In the genomic region with DNA sequence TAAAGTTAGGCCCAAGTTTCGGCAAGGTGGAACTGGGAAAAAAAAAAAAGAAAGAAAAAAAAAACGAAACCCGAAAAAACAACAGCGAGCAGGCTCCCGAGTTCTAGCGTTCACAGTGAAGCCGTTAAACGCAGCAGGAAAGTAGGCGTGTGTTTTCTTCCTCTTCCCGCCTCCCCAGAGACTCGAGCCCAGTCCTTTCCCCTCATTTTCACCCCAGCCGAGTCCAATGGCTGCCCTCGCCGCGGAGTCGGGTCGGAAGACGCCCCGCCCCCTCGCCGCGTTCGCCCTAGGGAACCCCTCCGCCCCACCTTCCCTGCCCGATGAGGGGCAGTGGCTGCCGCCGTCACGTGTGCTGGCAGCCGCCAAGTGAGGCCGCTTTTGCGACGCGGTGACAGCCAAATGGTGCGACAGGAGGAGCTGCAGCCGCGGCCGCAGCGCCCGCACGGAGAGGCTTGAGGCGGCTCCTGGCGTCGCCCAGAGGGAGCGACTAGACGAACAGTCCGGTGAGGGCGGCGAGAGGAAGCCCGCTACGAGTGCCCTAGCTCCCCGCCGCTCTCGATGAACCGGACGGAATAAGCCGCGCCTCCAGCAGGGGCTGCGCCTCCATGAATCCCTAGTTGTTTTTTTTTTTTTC, we compare ENCODE assay signal across 8 cellular contexts. TPM values are rescaled to one million over a fixed set of nuclear protein-coding genes. Genes with fewer than 3 reads are reported as not detected.
DNase-seq lines count a peak whose midpoint lies in the region; ATAC-seq and TF ChIP-seq lines count a peak whose summit lies in the region.

A gene (plus strand): TSS at position 426 of the 634 bp plus-strand sequence. CDS start 308 bp downstream, outside the sequence.

- H3K36me3 Mint-ChIP-seq in T-helper 1 cell treated with Interleukin-12 subunit alpha and Interleukin-12 subunit beta and Interleukin-4 antibody, amounts not matched to agents 30 μg/mL and 1 μg/mL, for 36 hours (ENCODE audit: low read depth) = no peaks in the 10 kb centered on the region

- ATAC-seq in HG02885 (IDR thresholded peaks at IDR 0.05; ENCODE audit: poor library complexity, unreplicated experiment) (peak; percentile 88), heart right ventricle (peak; percentile 98 to 100 (median 99)), upper lobe of right lung (peak; percentile 99)

- TF ChIP-seq POLR2A in GM15510 (IDR thresholded peaks at IDR 0.05; ENCODE audit: borderline replicate concordance, extremely low read depth, insufficient read length) = peak; percentile 95

- H3K4me3 ChIP-seq in heart right ventricle = peak within 1 kb of the TSS; percentile 85 to 98 (median 95)
- peak within 1 kb of the TSS; percentile 83 for H3K4me3 ChIP-seq in upper lobe of right lung

- H3K27ac Mint-ChIP-seq in T-helper 1 cell treated with Interleukin-12 subunit alpha and Interleukin-12 subunit beta and Interleukin-4 antibody, amounts not matched to agents 30 μg/mL and 1 μg/mL, for 36 hours = peak within 1 kb of the TSS; percentile 89

- peaks cover 16% of the 10 kb centered on the region for H3K4me1 Mint-ChIP-seq in T-helper 1 cell treated with Interleukin-12 subunit alpha and Interleukin-12 subunit beta and Interleukin-4 antibody, amounts not matched to agents 30 μg/mL and 1 μg/mL, for 36 hours (ENCODE audit: low read depth)

- H3K27ac ChIP-seq in heart right ventricle (peak within 1 kb of the TSS; percentile 76 to 98 (median 93)), upper lobe of right lung (peak within 1 kb of the TSS; percentile 93)

- H3K4me3 Mint-ChIP-seq in T-helper 1 cell treated with Interleukin-12 subunit alpha and Interleukin-12 subunit beta and Interleukin-4 antibody, amounts not matched to agents 30 μg/mL and 1 μg/mL, for 36 hours = peak within 1 kb of the TSS; percentile 88

- 1% methylated on average over 58 of the region's 58 CpGs for WGBS in heart right ventricle, 2 donors

- no peaks in the 10 kb centered on the region for H3K9me3 ChIP-seq in heart right ventricle
- H3K9me3 ChIP-seq in upper lobe of right lung = no peaks in the 10 kb centered on the region

- H3K36me3 ChIP-seq in heart right ventricle (peaks cover 0 to 8% (median 0%) of the 10 kb centered on the region in 9 donors), upper lobe of right lung (no peaks in the 10 kb centered on the region)

- peak; percentile 96 for DNase-seq in NCI-H1694 (lab: John Stamatoyannopoulos, UW)
- DNase-seq in amniotic stem cell (lab: John Stamatoyannopoulos, UW) = peak; percentile 97
- DNase-seq in heart right ventricle = peak; percentile 98
- DNase-seq in posterior vena cava (ENCODE audit: low spot score) = peak; percentile 99
- peak; percentile 99 for DNase-seq in upper lobe of right lung

- H3K9me3 Mint-ChIP-seq in T-helper 1 cell treated with Interleukin-12 subunit alpha and Interleukin-12 subunit beta and Interleukin-4 antibody, amounts not matched to agents 30 μg/mL and 1 μg/mL, for 36 hours = no peaks in the 10 kb centered on the region

- intact Hi-C loops in heart right ventricle (cut with DNase I) (loop anchor here in 2 of 10 donors (2.0 to 10.0 kb wide), 2 partner anchors 207 to 211 kb away; a partner anchor contains a TSS), posterior vena cava (cut with DNase I) (no loop called here), upper lobe of right lung (cut with DNase I) (no loop called here)

- H3K27me3 ChIP-seq in heart right ventricle (no peaks in the 10 kb centered on the region), upper lobe of right lung (no peaks in the 10 kb centered on the region)

- peak in 4 of 9 donors; percentile 40 to 63 (median 56) for TF ChIP-seq CTCF in heart right ventricle (IDR thresholded peaks at IDR 0.05)
- peak; percentile 24 for TF ChIP-seq CTCF in upper lobe of right lung (IDR thresholded peaks at IDR 0.05)

- peaks cover 13% of the 10 kb centered on the region for H3K27me3 Mint-ChIP-seq in T-helper 1 cell treated with Interleukin-12 subunit alpha and Interleukin-12 subunit beta and Interleukin-4 antibody, amounts not matched to agents 30 μg/mL and 1 μg/mL, for 36 hours (ENCODE audit: low read depth)

- H3K4me1 ChIP-seq in heart right ventricle (peaks cover 0 to 36% (median 32%) of the 10 kb centered on the region in 9 donors), upper lobe of right lung (peaks cover 9% of the 10 kb centered on the region)

RNA-seq across cellular contexts. Expression of the gene that starts here (rescaled TPM):
- total RNA-seq in heart right ventricle (10 to 100 TPM; 24.9 to 42.8 (median 34.7) TPM), posterior vena cava (10 to 100 TPM; 31.3 to 37.4 TPM), upper lobe of right lung (45.8 TPM)
- 10 to 100 TPM in 1 of 2 donors, 1 to 10 TPM in 1; 6.2 to 14.7 TPM for polyA plus RNA-seq in heart right ventricle

Comparison
In these comparisons a context has a peak if more than half of its experiments do, and no peak if none do; other contexts are left out.
1. Peak in every context shown above with its lines: DNase-seq, ATAC-seq, H3K4me3 ChIP-seq and H3K27ac ChIP-seq.